In the genomic region with DNA sequence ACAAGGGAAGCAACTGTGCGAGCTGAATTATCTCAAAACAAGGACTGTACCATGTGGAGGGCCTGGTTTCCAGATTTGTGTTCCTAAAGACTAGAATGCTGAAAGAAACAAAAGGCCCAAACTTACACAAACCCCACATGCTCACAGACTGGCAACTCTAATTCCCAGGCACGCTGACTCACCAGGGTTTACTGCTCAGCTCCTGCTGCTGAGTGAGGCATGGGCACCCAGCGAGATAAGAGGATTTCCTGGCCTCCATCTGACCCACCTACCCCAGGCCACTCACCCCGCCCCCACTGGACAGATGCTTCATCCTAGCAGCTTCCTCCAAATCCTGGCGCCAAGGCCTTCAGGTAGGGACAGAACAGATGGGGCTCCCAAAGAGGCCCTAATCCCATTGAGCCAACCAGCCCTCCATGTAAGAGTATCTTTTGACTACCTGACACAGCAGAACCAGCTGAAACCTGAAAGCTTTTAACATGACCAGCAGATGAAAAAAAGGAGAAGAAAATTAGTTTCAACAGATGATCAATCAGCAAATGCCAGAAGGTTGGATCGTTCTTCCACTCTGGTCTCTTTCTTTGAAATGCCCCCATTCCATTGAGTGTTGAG, we compare ENCODE assay signal across 8 cellular contexts. TPM values are rescaled to one million over a fixed set of nuclear protein-coding genes. Genes with fewer than 3 reads are reported as not detected.
DNase-seq lines count a peak whose midpoint lies in the region; ATAC-seq lines count a peak whose summit lies in the region.

No MANE protein-coding gene starts in this region.

- no peak overlapping the region for H3K4me3 Mint-ChIP-seq in activated naive CD8-positive, alpha-beta T cell treated with anti-CD3 and anti-CD28 coated beads, Interleukin-2, amount 10 ng/mL, durations not matched to agents 7 days and 5 days
- H3K4me3 Mint-ChIP-seq in stimulated activated naive CD8-positive, alpha-beta T cell treated with anti-CD3 and anti-CD28 coated beads, Interleukin-15, amount 100 ng/mL, for 72 hours = peak overlapping the region in 1 of 2 donors; percentile 58

- POLR2A ChIA-PET in activated naive CD8-positive, alpha-beta T cell treated with anti-CD3 and anti-CD28 coated beads, Interleukin-2, amount 10 ng/mL, durations not matched to agents 7 days and 5 days (lab: Charles Lee) = interaction anchor here (1.3 kb wide), 1 partner anchor 34 kb away, joined by 4 read pairs; a partner anchor contains a TSS

- peaks cover 46% of the 10 kb centered on the region for H3K4me1 Mint-ChIP-seq in activated naive CD8-positive, alpha-beta T cell treated with anti-CD3 and anti-CD28 coated beads, Interleukin-2, amount 10 ng/mL, durations not matched to agents 7 days and 5 days
- H3K4me1 Mint-ChIP-seq in stimulated activated naive CD8-positive, alpha-beta T cell treated with anti-CD3 and anti-CD28 coated beads, Interleukin-15, amount 100 ng/mL, for 72 hours = peaks cover 50% of the 10 kb centered on the region

- DNase-seq in GF-D8 (lab: John Stamatoyannopoulos, UW) (peak; percentile 33), HS-27A (ENCODE audit: low read depth) (peak; percentile 66), left cardiac atrium (peak; percentile 48), NCI-H1092 (lab: John Stamatoyannopoulos, UW) (no peak), NCI-H187 (lab: John Stamatoyannopoulos, UW) (no peak), globus pallidus (ENCODE audit: low spot score) (no peak)
- no peak for DNase-seq in activated naive CD8-positive, alpha-beta T cell treated with anti-CD3 and anti-CD28 coated beads, Interleukin-2, amount 10 ng/mL, durations not matched to agents 7 days and 5 days
- peak in 1 of 2 donors; percentile 22 for DNase-seq in stimulated activated naive CD8-positive, alpha-beta T cell treated with anti-CD3 and anti-CD28 coated beads, Interleukin-15, amount 100 ng/mL, for 72 hours

- H3K27me3 Mint-ChIP-seq in activated naive CD8-positive, alpha-beta T cell treated with anti-CD3 and anti-CD28 coated beads, Interleukin-2, amount 10 ng/mL, durations not matched to agents 7 days and 5 days = no peaks in the 10 kb centered on the region
- no peaks in the 10 kb centered on the region for H3K27me3 Mint-ChIP-seq in stimulated activated naive CD8-positive, alpha-beta T cell treated with anti-CD3 and anti-CD28 coated beads, Interleukin-15, amount 100 ng/mL, for 72 hours

- intact Hi-C loops in left cardiac atrium (cut with DNase I) = no loop called here

- H3K9me3 Mint-ChIP-seq in activated naive CD8-positive, alpha-beta T cell treated with anti-CD3 and anti-CD28 coated beads, Interleukin-2, amount 10 ng/mL, durations not matched to agents 7 days and 5 days = no peaks in the 10 kb centered on the region
- no peaks in the 10 kb centered on the region for H3K9me3 Mint-ChIP-seq in stimulated activated naive CD8-positive, alpha-beta T cell treated with anti-CD3 and anti-CD28 coated beads, Interleukin-15, amount 100 ng/mL, for 72 hours

- no peak for ATAC-seq in activated naive CD8-positive, alpha-beta T cell treated with anti-CD3 and anti-CD28 coated beads, Interleukin-2, amount 10 ng/mL, durations not matched to agents 7 days and 5 days (ENCODE audit: low read depth)
- peak; percentile 23 to 79 for ATAC-seq in left cardiac atrium
- peak; percentile 49 for ATAC-seq in stimulated activated naive CD8-positive, alpha-beta T cell treated with anti-CD3 and anti-CD28 coated beads, Interleukin-15, amount 100 ng/mL, for 72 hours

- H3K36me3 Mint-ChIP-seq in activated naive CD8-positive, alpha-beta T cell treated with anti-CD3 and anti-CD28 coated beads, Interleukin-2, amount 10 ng/mL, durations not matched to agents 7 days and 5 days = peaks cover 40% of the 10 kb centered on the region

- peak overlapping the region; percentile 31 for H3K27ac Mint-ChIP-seq in activated naive CD8-positive, alpha-beta T cell treated with anti-CD3 and anti-CD28 coated beads, Interleukin-2, amount 10 ng/mL, durations not matched to agents 7 days and 5 days
- H3K27ac Mint-ChIP-seq in stimulated activated naive CD8-positive, alpha-beta T cell treated with anti-CD3 and anti-CD28 coated beads, Interleukin-15, amount 100 ng/mL, for 72 hours = peak overlapping the region; percentile 97

RNA-seq across cellular contexts. Expression of a gene that starts 33.9 kb away (rescaled TPM):
- 10 to 100 TPM; 12.0 to 13.1 TPM for total RNA-seq in activated naive CD8-positive, alpha-beta T cell treated with anti-CD3 and anti-CD28 coated beads, Interleukin-2, amount 10 ng/mL, durations not matched to agents 7 days and 5 days
- 10 to 100 TPM; 15.6 to 27.4 TPM for total RNA-seq in left cardiac atrium

RNA-seq across cellular contexts. Expression of a gene that starts 34.3 kb away (rescaled TPM):
- 10 to 100 TPM; 24.9 to 26.9 TPM for total RNA-seq in activated naive CD8-positive, alpha-beta T cell treated with anti-CD3 and anti-CD28 coated beads, Interleukin-2, amount 10 ng/mL, durations not matched to agents 7 days and 5 days
- total RNA-seq in left cardiac atrium = 10 to 100 TPM; 32.6 TPM

RNA-seq across cellular contexts. Expression of a gene that starts 59.9 kb away (rescaled TPM):
- total RNA-seq in activated naive CD8-positive, alpha-beta T cell treated with anti-CD3 and anti-CD28 coated beads, Interleukin-2, amount 10 ng/mL, durations not matched to agents 7 days and 5 days = 10 to 100 TPM; 12.4 to 13.7 TPM
- total RNA-seq in left cardiac atrium = 1 to 10 TPM; 2.3 to 3.5 TPM

RNA-seq across cellular contexts. Expression of a gene that starts 60.0 kb away (rescaled TPM):
- total RNA-seq in activated naive CD8-positive, alpha-beta T cell treated with anti-CD3 and anti-CD28 coated beads, Interleukin-2, amount 10 ng/mL, durations not matched to agents 7 days and 5 days = 10 to 100 TPM; 14.1 to 16.6 TPM
- 10 to 100 TPM in 1 of 2 donors, 1 to 10 TPM in 1; 7.2 to 10.9 TPM for total RNA-seq in left cardiac atrium

Comparison
In these comparisons a context has a peak if more than half of its experiments do, and no peak if none do; other contexts are left out.
1. DNase-seq: peak in GF-D8 (single experiment), HS-27A (single experiment) and left cardiac atrium (single experiment); none in activated naive CD8-positive, alpha-beta T cell treated with anti-CD3 and anti-CD28 coated beads, Interleukin-2, amount 10 ng/mL, durations not matched to agents 7 days and 5 days (single experiment), NCI-H1092 (single experiment), NCI-H187 (0 of 2) and globus pallidus (single experiment).